In the genomic region with DNA sequence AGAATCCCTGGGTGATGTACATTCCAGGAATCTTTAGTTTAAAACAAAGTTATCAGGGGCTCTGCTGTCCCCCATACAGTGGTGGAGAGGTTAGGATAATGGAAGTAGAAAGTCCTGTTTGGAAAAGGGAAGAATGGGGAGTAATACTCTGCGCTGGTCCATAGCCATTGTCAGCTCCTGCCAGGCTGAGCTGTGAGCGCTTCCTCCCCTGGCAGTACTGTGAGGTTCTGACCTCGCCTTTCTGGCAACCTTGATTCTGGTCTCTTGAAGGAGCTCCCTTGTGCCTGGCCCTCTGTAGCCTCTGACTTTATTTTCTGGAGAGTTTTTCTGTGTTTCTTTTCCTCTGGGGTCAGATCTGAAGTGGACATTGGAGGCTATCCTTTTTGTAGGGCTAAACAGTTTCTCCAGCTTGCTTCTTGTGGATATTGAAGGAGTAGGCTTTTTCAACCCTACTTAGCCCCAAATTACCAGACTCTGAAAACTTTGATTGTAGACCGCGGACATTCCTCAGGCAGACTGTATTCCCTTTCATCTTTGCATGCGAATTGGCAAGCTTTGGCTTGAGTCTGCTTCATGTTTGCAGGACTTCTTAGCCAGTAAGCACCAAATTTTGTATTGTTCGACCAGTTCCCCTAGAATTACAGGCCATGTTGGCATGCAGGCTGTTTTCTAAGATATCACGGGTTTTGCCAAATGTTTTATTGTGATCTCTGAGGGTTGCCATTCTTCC, we compare ENCODE assay signal across 11 cellular contexts. TPM values are rescaled to one million over a fixed set of nuclear protein-coding genes. Genes with fewer than 3 reads are reported as not detected.
DNase-seq lines count a peak whose midpoint lies in the region; ATAC-seq and TF ChIP-seq lines count a peak whose summit lies in the region.
"Had no signal": no experiment of that assay in that cellular context is flagged by ENCODE, and none has a peak within 500 bp of the region (broad histone marks: within the 10 kb centered on the region; RNA-seq: fewer than 3 reads in every experiment).

No MANE protein-coding gene starts in this region.

- no peak overlapping the region for H3K56ac ChIP-seq in mesendoderm (ENCODE audit: low read length)

- TF ChIP-seq POLR2A in esophagus muscularis mucosa (IDR thresholded peaks at IDR 0.05; ENCODE audit: low read depth) (no peak), tibial nerve (IDR thresholded peaks at IDR 0.05) (no peak)

- no peak overlapping the region for H2BK15ac ChIP-seq in mesendoderm (replicated peaks; ENCODE audit: low read depth)

- no peak overlapping the region for H2BK120ac ChIP-seq in mesendoderm (ENCODE audit: low read depth, low read length)

- peaks cover 27% of the 10 kb centered on the region for H3K36me3 Mint-ChIP-seq in nephron (ENCODE audit: low read depth)
- H3K36me3 Mint-ChIP-seq in CD4-positive, alpha-beta T cell (ENCODE audit: low read depth): peaks cover 74% of the 10 kb centered on the region

- H3K79me1 ChIP-seq in mesendoderm (ENCODE audit: low read length): peaks cover 30% of the 10 kb centered on the region

- no peak overlapping the region for H3K4me3 ChIP-seq in SK-N-MC
- H3K4me3 ChIP-seq in esophagus muscularis mucosa: peak overlapping the region in 1 of 4 donors; percentile 3
- no peak overlapping the region for H3K4me3 ChIP-seq in tibial nerve
- H3K4me3 ChIP-seq in mesendoderm (ENCODE audit: low read length): no peak overlapping the region

- H3K4me2 ChIP-seq in mesendoderm (ENCODE audit: low read length): no peak overlapping the region

- POLR2A ChIA-PET in CD4-positive, alpha-beta T cell (lab: Charles Lee): interaction anchor here (0.7 kb wide), 1 partner anchor 12 kb away, joined by 3 read pairs; no protein-coding TSS in a partner anchor

- H3K4ac ChIP-seq in mesendoderm (ENCODE audit: low read depth, low read length): no peak overlapping the region

- no peak overlapping the region for H4K8ac ChIP-seq in mesendoderm (ENCODE audit: low read depth, low read length)

- CTCF ChIA-PET in CD4-positive, alpha-beta T cell (lab: Charles Lee): interaction anchor here (0.7 kb wide), 1 partner anchor 830 kb away, joined by 3 read pairs; no protein-coding TSS in a partner anchor

- no peak overlapping the region for H4K5ac ChIP-seq in mesendoderm (ENCODE audit: low read length)

- H3K4me3 Mint-ChIP-seq in nephron: no peak overlapping the region
- no peak overlapping the region for H3K4me3 Mint-ChIP-seq in CD4-positive, alpha-beta T cell
- H3K4me3 Mint-ChIP-seq: stimulated activated naive CD8-positive, alpha-beta T cell treated with anti-CD3 and anti-CD28 coated beads, Interleukin-15, Interleukin-2, amounts not matched to agents 100 ng/mL and 50 ng/mL, for 24 hours had no signal

- TF ChIP-seq EP300 in esophagus muscularis mucosa (IDR thresholded peaks at IDR 0.05): no peak
- no peak for TF ChIP-seq EP300 in tibial nerve (IDR thresholded peaks at IDR 0.05)

- peaks cover 35% of the 10 kb centered on the region for H3K4me1 Mint-ChIP-seq in nephron
- peaks cover 59% of the 10 kb centered on the region for H3K4me1 Mint-ChIP-seq in CD4-positive, alpha-beta T cell (ENCODE audit: low read depth)

- no peak overlapping the region for H2AK5ac ChIP-seq in mesendoderm (ENCODE audit: low read length)

- no peak overlapping the region for H3K23ac ChIP-seq in mesendoderm (ENCODE audit: low read length)

- intact Hi-C loops in esophagus muscularis mucosa (cut with DNase I): no loop called here
- intact Hi-C loops in CD4-positive, alpha-beta T cell (cut with DNase I, micrococcal nuclease): no loop called here

- no peaks in the 10 kb centered on the region for H3K27me3 Mint-ChIP-seq in nephron (ENCODE audit: low read depth)
- no peaks in the 10 kb centered on the region for H3K27me3 Mint-ChIP-seq in CD4-positive, alpha-beta T cell
- H3K27me3 Mint-ChIP-seq: stimulated activated naive CD8-positive, alpha-beta T cell treated with anti-CD3 and anti-CD28 coated beads, Interleukin-15, Interleukin-2, amounts not matched to agents 100 ng/mL and 50 ng/mL, for 24 hours had no signal

- peaks cover 55% of the 10 kb centered on the region for H3K79me2 ChIP-seq in mesendoderm (ENCODE audit: control insufficient read depth, insufficient read depth, low read length)

- H3K36me3 ChIP-seq in SK-N-MC (ENCODE audit: insufficient read depth, low read length) (peaks cover 12% of the 10 kb centered on the region; the same call in 1 of the 2 replicates), esophagus muscularis mucosa (peaks cover 0 to 28% (median 8%) of the 10 kb centered on the region in 4 donors), tibial nerve (peaks cover 0 to 42% (median 0%) of the 10 kb centered on the region in 3 donors), mesendoderm (ENCODE audit: control insufficient read depth, insufficient read depth, low read length) (no peaks in the 10 kb centered on the region)

- no peak overlapping the region for H2BK5ac ChIP-seq in mesendoderm (ENCODE audit: low read length)

- no peaks in the 10 kb centered on the region for H3K9me3 ChIP-seq in SK-N-MC (ENCODE audit: low read depth, low read length)
- H3K9me3 ChIP-seq in esophagus muscularis mucosa: no peaks in the 10 kb centered on the region
- H3K9me3 ChIP-seq in tibial nerve: no peaks in the 10 kb centered on the region
- H3K9me3 ChIP-seq in CD4-positive, alpha-beta T cell (ENCODE audit: control insufficient read depth, low read length): no peaks in the 10 kb centered on the region

- peak overlapping the region; percentile 56 for H3K27ac ChIP-seq in SK-N-MC
- peak overlapping the region; percentile 67 to 78 (median 72) for H3K27ac ChIP-seq in esophagus muscularis mucosa (replicated peaks in 1 of 4)
- H3K27ac ChIP-seq in tibial nerve: peak overlapping the region in 3 of 4 donors; percentile 21 to 38 (median 27)
- no peak overlapping the region for H3K27ac ChIP-seq in CD4-positive, alpha-beta T cell (ENCODE audit: low read depth, low read length)
- no peak overlapping the region for H3K27ac ChIP-seq in mesendoderm (ENCODE audit: low read depth, low read length)

- no peak for ATAC-seq in CD4-positive, alpha-beta T cell (ENCODE audit: poor library complexity)

- H3K9ac ChIP-seq in SK-N-MC (ENCODE audit: insufficient read length) (no peak overlapping the region), mesendoderm (ENCODE audit: low read length) (no peak overlapping the region)

- TF ChIP-seq CTCF in esophagus muscularis mucosa (IDR thresholded peaks at IDR 0.05) (no peak), nephron (IDR thresholded peaks at IDR 0.05; ENCODE audit: unreplicated experiment in 3 of 3) (no peak), tibial nerve (IDR thresholded peaks at IDR 0.05) (no peak)
- TF ChIP-seq CTCF in CD4-positive, alpha-beta T cell (IDR thresholded peaks at IDR 0.05): no peak

- no peaks in the 10 kb centered on the region for H3K9me3 Mint-ChIP-seq in nephron
- H3K9me3 Mint-ChIP-seq in CD4-positive, alpha-beta T cell: no peaks in the 10 kb centered on the region
- H3K9me3 Mint-ChIP-seq: stimulated activated naive CD8-positive, alpha-beta T cell treated with anti-CD3 and anti-CD28 coated beads, Interleukin-15, Interleukin-2, amounts not matched to agents 100 ng/mL and 50 ng/mL, for 24 hours had no signal

- DNase-seq in SK-N-MC (ENCODE audit: low read depth, low spot score) (no peak), esophagus muscularis mucosa (ENCODE audit: extremely low spot score) (no peak), tibial nerve (ENCODE audit: low spot score in 2 of 2) (peak in 1 of 2 donors; percentile 16), ureter (ENCODE audit: low spot score) (no peak), mesendoderm (no peak)
- DNase-seq in CD4-positive, alpha-beta T cell: no peak
- DNase-seq: DMS79 treated with DMSO at 0.1 percent for 48 hours; NCI-H1105 treated with DMSO at 0.1 percent for 48 hours; stimulated activated CD4-positive, alpha-beta T cell treated with anti-CD3 and anti-CD28 coated beads, Interleukin-1b, Interleukin-23, amount 100 ng/mL, for 48 hours had no signal

- H3K4me1 ChIP-seq in esophagus muscularis mucosa: peaks cover 49 to 91% (median 68%) of the 10 kb centered on the region in 4 donors
- peaks cover 0 to 28% (median 13%) of the 10 kb centered on the region in 4 donors for H3K4me1 ChIP-seq in tibial nerve
- no peaks in the 10 kb centered on the region for H3K4me1 ChIP-seq in mesendoderm (ENCODE audit: control insufficient read depth, low read depth, low read length)

- peak overlapping the region; percentile 12 to 36 (median 28) for H3K27ac Mint-ChIP-seq in nephron
- H3K27ac Mint-ChIP-seq in CD4-positive, alpha-beta T cell: no peak overlapping the region
- H3K27ac Mint-ChIP-seq: stimulated activated naive CD8-positive, alpha-beta T cell treated with anti-CD3 and anti-CD28 coated beads, Interleukin-15, Interleukin-2, amounts not matched to agents 100 ng/mL and 50 ng/mL, for 24 hours had no signal

- no peaks in the 10 kb centered on the region for H3K27me3 ChIP-seq in esophagus muscularis mucosa
- no peaks in the 10 kb centered on the region for H3K27me3 ChIP-seq in tibial nerve
- H3K27me3 ChIP-seq in CD4-positive, alpha-beta T cell (ENCODE audit: control insufficient read depth, insufficient read depth, low read length): no peaks in the 10 kb centered on the region
- H3K27me3 ChIP-seq in mesendoderm (ENCODE audit: insufficient read depth, low read length, poor library complexity): no peaks in the 10 kb centered on the region

- H3K18ac ChIP-seq in mesendoderm (ENCODE audit: low read length): no peak overlapping the region

- WGBS in esophagus muscularis mucosa: 75% methylated on average over 8 of the region's 8 CpGs
- WGBS in tibial nerve, 2 donors: 47 to 53% methylated on average over 8 of the region's 8 CpGs
- no CpG with 5 or more reads among the region's 8 CpGs for WGBS in mesendoderm (ENCODE audit: extremely low coverage, insufficient coverage, low lambda C conversion rate)

RNA-seq across cellular contexts. Expression of a gene that starts 13.8 kb away (rescaled TPM):
- total RNA-seq in esophagus muscularis mucosa (100 to 1,000 TPM in 2 of 4 donors, 10 to 100 TPM in 2; 58.6 to 110 (median 85.5) TPM), tibial nerve (10 to 100 TPM; 31.2 to 48.6 (median 44.0) TPM), ureter (41.8 TPM)
- total RNA-seq in CD4-positive, alpha-beta T cell: 10 to 100 TPM; 27.9 to 28.7 TPM
- 46.7 TPM for polyA plus RNA-seq in mesendoderm (2013, experiment 1 of 2)
- 48.0 TPM for polyA plus RNA-seq in mesendoderm (2013, experiment 2 of 2)

RNA-seq across cellular contexts. Expression of a gene that starts 49.5 kb away (rescaled TPM):
- total RNA-seq in esophagus muscularis mucosa (10 to 100 TPM in 3 of 4 donors, 1 to 10 TPM in 1; 5.4 to 30.2 (median 18.1) TPM), tibial nerve (10 to 100 TPM; 17.2 to 54.3 (median 33.7) TPM), ureter (8.5 TPM)
- total RNA-seq in CD4-positive, alpha-beta T cell: under 1 TPM in 1 of 2 experiments, not detected in 1; 0.70 TPM
- polyA plus RNA-seq in mesendoderm (2013, experiment 1 of 2): 2.1 TPM
- 2.4 TPM for polyA plus RNA-seq in mesendoderm (2013, experiment 2 of 2)

Comparison
In these comparisons a context has a peak if more than half of its experiments do, and no peak if none do; other contexts are left out.
1. H3K27ac ChIP-seq: peak in SK-N-MC (single experiment), esophagus muscularis mucosa (4 of 4) and tibial nerve (3 of 4); none in CD4-positive, alpha-beta T cell (single experiment) and mesendoderm (single experiment).